ENCODE assay signal across 1 cellular context in the genomic region with DNA sequence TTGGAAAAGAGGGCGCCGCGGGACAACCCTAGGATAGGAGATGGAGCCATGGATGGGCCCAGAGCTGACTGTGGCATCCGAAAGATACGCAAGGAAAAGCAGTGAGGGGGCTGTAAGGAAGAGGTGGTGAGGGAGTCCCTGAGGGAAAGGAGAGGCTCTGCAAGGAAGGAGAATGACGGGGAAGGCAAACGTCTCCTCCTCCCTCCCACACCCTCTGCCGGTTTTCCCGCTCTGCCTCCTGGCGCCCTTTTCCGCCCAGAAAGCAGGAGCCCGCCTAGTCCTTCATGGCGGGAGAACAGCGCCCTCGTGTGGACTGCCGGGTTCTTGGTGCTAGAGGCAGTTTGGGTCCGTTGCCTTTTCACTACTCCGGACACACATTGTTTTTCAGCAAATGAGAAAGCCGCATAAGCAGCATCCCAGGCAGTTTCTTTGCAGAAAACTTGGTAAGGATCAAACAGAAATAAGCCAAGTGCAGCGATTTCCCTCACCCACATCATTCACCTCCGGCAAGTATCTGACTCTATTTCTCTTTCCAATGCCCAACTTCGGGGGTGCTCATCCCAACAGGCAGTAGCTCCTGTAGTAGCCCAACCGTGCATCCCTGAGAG.
TF ChIP-seq lines count a peak whose summit lies in the region.

No MANE protein-coding gene starts in this region.

TF ChIP-seq in HEK293, 187 proteins besides CTCF, POLR2A, EP300 and RAD21 (continued from another document):
- TF ChIP-seq, protein P1, sequence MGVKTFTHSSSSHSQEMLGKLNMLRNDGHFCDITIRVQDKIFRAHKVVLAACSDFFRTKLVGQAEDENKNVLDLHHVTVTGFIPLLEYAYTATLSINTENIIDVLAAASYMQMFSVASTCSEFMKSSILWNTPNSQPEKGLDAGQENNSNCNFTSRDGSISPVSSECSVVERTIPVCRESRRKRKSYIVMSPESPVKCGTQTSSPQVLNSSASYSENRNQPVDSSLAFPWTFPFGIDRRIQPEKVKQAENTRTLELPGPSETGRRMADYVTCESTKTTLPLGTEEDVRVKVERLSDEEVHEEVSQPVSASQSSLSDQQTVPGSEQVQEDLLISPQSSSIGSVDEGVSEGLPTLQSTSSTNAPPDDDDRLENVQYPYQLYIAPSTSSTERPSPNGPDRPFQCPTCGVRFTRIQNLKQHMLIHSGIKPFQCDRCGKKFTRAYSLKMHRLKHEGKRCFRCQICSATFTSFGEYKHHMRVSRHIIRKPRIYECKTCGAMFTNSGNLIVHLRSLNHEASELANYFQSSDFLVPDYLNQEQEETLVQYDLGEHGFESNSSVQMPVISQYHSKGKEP (tag by site-specific recombination; IDR thresholded peaks at IDR 0.05), result no peak
- TF ChIP-seq, protein P2, sequence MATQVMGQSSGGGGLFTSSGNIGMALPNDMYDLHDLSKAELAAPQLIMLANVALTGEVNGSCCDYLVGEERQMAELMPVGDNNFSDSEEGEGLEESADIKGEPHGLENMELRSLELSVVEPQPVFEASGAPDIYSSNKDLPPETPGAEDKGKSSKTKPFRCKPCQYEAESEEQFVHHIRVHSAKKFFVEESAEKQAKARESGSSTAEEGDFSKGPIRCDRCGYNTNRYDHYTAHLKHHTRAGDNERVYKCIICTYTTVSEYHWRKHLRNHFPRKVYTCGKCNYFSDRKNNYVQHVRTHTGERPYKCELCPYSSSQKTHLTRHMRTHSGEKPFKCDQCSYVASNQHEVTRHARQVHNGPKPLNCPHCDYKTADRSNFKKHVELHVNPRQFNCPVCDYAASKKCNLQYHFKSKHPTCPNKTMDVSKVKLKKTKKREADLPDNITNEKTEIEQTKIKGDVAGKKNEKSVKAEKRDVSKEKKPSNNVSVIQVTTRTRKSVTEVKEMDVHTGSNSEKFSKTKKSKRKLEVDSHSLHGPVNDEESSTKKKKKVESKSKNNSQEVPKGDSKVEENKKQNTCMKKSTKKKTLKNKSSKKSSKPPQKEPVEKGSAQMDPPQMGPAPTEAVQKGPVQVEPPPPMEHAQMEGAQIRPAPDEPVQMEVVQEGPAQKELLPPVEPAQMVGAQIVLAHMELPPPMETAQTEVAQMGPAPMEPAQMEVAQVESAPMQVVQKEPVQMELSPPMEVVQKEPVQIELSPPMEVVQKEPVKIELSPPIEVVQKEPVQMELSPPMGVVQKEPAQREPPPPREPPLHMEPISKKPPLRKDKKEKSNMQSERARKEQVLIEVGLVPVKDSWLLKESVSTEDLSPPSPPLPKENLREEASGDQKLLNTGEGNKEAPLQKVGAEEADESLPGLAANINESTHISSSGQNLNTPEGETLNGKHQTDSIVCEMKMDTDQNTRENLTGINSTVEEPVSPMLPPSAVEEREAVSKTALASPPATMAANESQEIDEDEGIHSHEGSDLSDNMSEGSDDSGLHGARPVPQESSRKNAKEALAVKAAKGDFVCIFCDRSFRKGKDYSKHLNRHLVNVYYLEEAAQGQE (tag by site-specific recombination; IDR thresholded peaks at IDR 0.05), result no peak
- TF ChIP-seq TRIM28 (IDR thresholded peaks at IDR 0.05; ENCODE audit: borderline replicate concordance, low read length) (0 out of 2 replicates have a peak, but pooled peaks have one; percentile 38), ZNF138 (tag by site-specific recombination; IDR thresholded peaks at IDR 0.05; ENCODE audit: borderline replicate concordance) (no peak), KLF10 (tag by site-specific recombination; IDR thresholded peaks at IDR 0.05) (no peak), BCL11A (tag by site-specific recombination; IDR thresholded peaks at IDR 0.05; ENCODE audit: low read depth) (no peak)
- TF ChIP-seq, protein P3, sequence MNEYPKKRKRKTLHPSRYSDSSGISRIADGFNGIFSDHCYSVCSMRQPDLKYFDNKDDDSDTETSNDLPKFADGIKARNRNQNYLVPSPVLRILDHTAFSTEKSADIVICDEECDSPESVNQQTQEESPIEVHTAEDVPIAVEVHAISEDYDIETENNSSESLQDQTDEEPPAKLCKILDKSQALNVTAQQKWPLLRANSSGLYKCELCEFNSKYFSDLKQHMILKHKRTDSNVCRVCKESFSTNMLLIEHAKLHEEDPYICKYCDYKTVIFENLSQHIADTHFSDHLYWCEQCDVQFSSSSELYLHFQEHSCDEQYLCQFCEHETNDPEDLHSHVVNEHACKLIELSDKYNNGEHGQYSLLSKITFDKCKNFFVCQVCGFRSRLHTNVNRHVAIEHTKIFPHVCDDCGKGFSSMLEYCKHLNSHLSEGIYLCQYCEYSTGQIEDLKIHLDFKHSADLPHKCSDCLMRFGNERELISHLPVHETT (tag by site-specific recombination; IDR thresholded peaks at IDR 0.05), result peak; percentile 63
